Comparison of ENCODE assay signal across 2 cellular contexts in genomic region chr3:188326968-188327367, GRCh38.
A peak's percentile ranks its signal among the peaks of the same experiment; 100 is the strongest.
TF ChIP-seq lines count a peak whose summit lies in the region.

No MANE protein-coding gene starts in this region.

TF ChIP-seq in liver, 16 proteins besides CTCF, POLR2A, EP300 and RAD21:
- TF ChIP-seq REST (IDR thresholded peaks at IDR 0.05) (peak; percentile 47), MAX (IDR thresholded peaks at IDR 0.05) (no peak)

TF ChIP-seq in HepG2, 621 proteins besides CTCF, POLR2A, EP300 and RAD21 (continued from another document):
- TF ChIP-seq HBP1 (CRISPR knock-in tag; IDR thresholded peaks at IDR 0.05; ENCODE audit: low read depth) (no peak), HNRNPK (IDR thresholded peaks at IDR 0.05; ENCODE audit: low read depth, low read length, poor library complexity, severe bottlenecking) (no peak), BCL6 (CRISPR knock-in tag; IDR thresholded peaks at IDR 0.05) (no peak), ZNF451 (CRISPR knock-in tag; IDR thresholded peaks at IDR 0.05) (no peak), PHB2 (IDR thresholded peaks at IDR 0.05; ENCODE audit: partially characterized antibody) (no peak), REPIN1 (CRISPR knock-in tag; IDR thresholded peaks at IDR 0.05; ENCODE audit: borderline replicate concordance, low read depth) (no peak), E2F1 (CRISPR knock-in tag; IDR thresholded peaks at IDR 0.05) (no peak), THAP11 (CRISPR knock-in tag; IDR thresholded peaks at IDR 0.05) (no peak), PPARG (CRISPR knock-in tag; conservative IDR thresholded peaks at IDR 0.05) (no peak), RELA (CRISPR knock-in tag; IDR thresholded peaks at IDR 0.05) (no peak)
TF ChIP-seq in HepG2: peak in this region for 0.
